10 cellular contexts compared by ENCODE assay signal in genomic region chr15:45496658-45497057, GRCh38.
"Had no signal": no experiment of that assay in that cellular context is flagged by ENCODE, and none has a peak within 500 bp of the region (broad histone marks: within the 10 kb centered on the region; RNA-seq: fewer than 3 reads in every experiment).

No MANE protein-coding gene starts in this region.

- H3K27ac ChIP-seq: GM23248, HL-60, KMS-11 had no signal

- H3K4me3 Mint-ChIP-seq: IgD-negative memory B cell had no signal

- ATAC-seq: HCT116, HepG2 had no signal

- H3K27ac Mint-ChIP-seq: IgD-negative memory B cell had no signal

- DNase-seq: GM23248, GOT3, H7, Karpas-422, KBM-7 had no signal

- H3K36me3 Mint-ChIP-seq: IgD-negative memory B cell had no signal

- H3K9me3 Mint-ChIP-seq: IgD-negative memory B cell had no signal
